In the genomic region with DNA sequence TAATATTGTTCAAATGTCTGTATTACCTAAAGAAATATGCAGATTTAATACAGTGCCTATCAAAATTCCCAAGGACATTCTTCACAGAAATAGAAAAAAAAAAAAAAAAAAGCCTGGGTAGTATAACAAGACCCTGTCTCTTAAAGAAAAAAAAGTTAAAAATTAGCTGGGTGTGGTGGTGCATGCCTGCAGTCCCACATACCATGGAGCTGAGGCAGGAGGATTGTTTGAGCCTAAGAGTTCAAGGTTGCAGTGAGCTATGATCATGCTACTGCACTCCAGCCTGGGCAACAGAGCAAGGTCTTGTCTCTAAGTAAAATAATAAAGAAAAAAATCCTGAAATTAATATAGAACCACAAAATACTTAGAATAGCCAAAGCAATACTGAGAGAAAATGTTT, we compare ENCODE assay signal across 18 cellular contexts. TPM values are rescaled to one million over a fixed set of nuclear protein-coding genes. Genes with fewer than 3 reads are reported as not detected.
DNase-seq lines count a peak whose midpoint lies in the region; ATAC-seq and TF ChIP-seq lines count a peak whose summit lies in the region.
"Had no signal": no experiment of that assay in that cellular context is flagged by ENCODE, and none has a peak within 500 bp of the region (broad histone marks: within the 10 kb centered on the region; RNA-seq: fewer than 3 reads in every experiment).

No MANE protein-coding gene starts in this region.

- H3K4me3 ChIP-seq in choroid plexus epithelial cell (ENCODE audit: low read depth, low read length), result no peak overlapping the region
- H3K4me3 ChIP-seq in coronary artery, result no peak overlapping the region
- H3K4me3 ChIP-seq: BLaER1 had no signal

- no peaks in the 10 kb centered on the region for H3K27me3 Mint-ChIP-seq in type B pancreatic cell
- H3K27me3 Mint-ChIP-seq: CD4-positive, alpha-beta memory T cell had no signal

- peaks cover 4% of the 10 kb centered on the region for H3K36me3 Mint-ChIP-seq in type B pancreatic cell
- H3K36me3 Mint-ChIP-seq: CD14-positive monocyte; CD4-positive, alpha-beta memory T cell had no signal

- DNase-seq in EH (ENCODE audit: low read depth) (peak; percentile 10), choroid plexus epithelial cell (ENCODE audit: low read depth) (peak; percentile 4), kidney tubule cell (ENCODE audit: low spot score) (peak; percentile 40), type B pancreatic cell (ENCODE audit: extremely low spot score, unreplicated experiment) (no peak), NCI-H345 (lab: John Stamatoyannopoulos, UW) (no peak), coronary artery (ENCODE audit: low spot score) (no peak)
- DNase-seq: 8988T; CD4-positive, alpha-beta memory T cell; DMS153; DMS79; GF-D8; GOT3; H7; HFFc6 had no signal

- H3K27ac Mint-ChIP-seq in type B pancreatic cell, result peak overlapping the region; percentile 10
- H3K27ac Mint-ChIP-seq: CD14-positive monocyte; CD4-positive, alpha-beta memory T cell; HFFc6 had no signal

- no peak for ATAC-seq in GM19455 (IDR thresholded peaks at IDR 0.05; ENCODE audit: unreplicated experiment)
- ATAC-seq: HCT116 had no signal

- H3K4me3 Mint-ChIP-seq in type B pancreatic cell, result no peak overlapping the region
- H3K4me3 Mint-ChIP-seq: CD14-positive monocyte; CD4-positive, alpha-beta memory T cell; HFFc6 had no signal

- no peak overlapping the region for H3K27ac ChIP-seq in coronary artery
- H3K27ac ChIP-seq: BLaER1 had no signal

- no peak for TF ChIP-seq CTCF in choroid plexus epithelial cell (conservative IDR thresholded peaks at IDR 0.05; ENCODE audit: low read depth, low read length)
- no peak for TF ChIP-seq CTCF in type B pancreatic cell (conservative IDR thresholded peaks at IDR 0.05)
- TF ChIP-seq CTCF in coronary artery (IDR thresholded peaks at IDR 0.05), result no peak

- no peaks in the 10 kb centered on the region for H3K4me1 Mint-ChIP-seq in type B pancreatic cell (ENCODE audit: unreplicated experiment)
- H3K4me1 Mint-ChIP-seq: CD4-positive, alpha-beta memory T cell had no signal

- H3K9me3 Mint-ChIP-seq in type B pancreatic cell, result peaks cover 5% of the 10 kb centered on the region
- H3K9me3 Mint-ChIP-seq: HFFc6 had no signal

RNA-seq across cellular contexts. Expression of gene SLC16A14, which starts 51.9 kb away (rescaled TPM):
- 9.1 and 9.3 TPM in 2 replicates for total RNA-seq in type B pancreatic cell (ENCODE audit: low replicate concordance)

Comparison
In these comparisons a context has a peak if more than half of its experiments do, and no peak if none do; other contexts are left out.
1. DNase-seq: peak in EH (single experiment), choroid plexus epithelial cell (single experiment) and kidney tubule cell (single experiment); none in type B pancreatic cell (single experiment), NCI-H345 (single experiment) and coronary artery (single experiment).